18 cellular contexts compared by ENCODE assay signal in genomic region chr2:239121600-239122012, GRCh38.
DNase-seq lines count a peak whose midpoint lies in the region; ATAC-seq and TF ChIP-seq lines count a peak whose summit lies in the region.
"Had no signal": no experiment of that assay in that cellular context is flagged by ENCODE, and none has a peak within 500 bp of the region (broad histone marks: within the 10 kb centered on the region; RNA-seq: fewer than 3 reads in every experiment).

No MANE protein-coding gene starts in this region.

- H3K27me3 ChIP-seq in gastroesophageal sphincter, result no peaks in the 10 kb centered on the region
- H3K27me3 ChIP-seq in subcutaneous abdominal adipose tissue (ENCODE audit: control insufficient read depth in 5 of 5, insufficient read depth in 4 of 5, low read length in 5 of 5), result no peaks in the 10 kb centered on the region
- H3K27me3 ChIP-seq: colonic mucosa had no signal

- H3K4me3 ChIP-seq in gastroesophageal sphincter, result no peak overlapping the region
- H3K4me3 ChIP-seq in subcutaneous abdominal adipose tissue (ENCODE audit: low read depth in 1 of 5, low read length in 5 of 5), result no peak overlapping the region
- H3K4me3 ChIP-seq: colonic mucosa, PC-9 had no signal

- peaks cover 0 to 40% (median 0%) of the 10 kb centered on the region in 3 donors for H3K4me1 ChIP-seq in gastroesophageal sphincter
- peaks cover 0 to 25% (median 2%) of the 10 kb centered on the region in 5 donors for H3K4me1 ChIP-seq in subcutaneous abdominal adipose tissue (ENCODE audit: control insufficient read depth in 5 of 5, insufficient read depth in 5 of 5, low read length in 5 of 5)
- H3K4me1 ChIP-seq: colonic mucosa, parathyroid adenoma had no signal

- H3K27ac ChIP-seq in gastroesophageal sphincter (peak overlapping the region in 3 of 4 donors; percentile 28 to 73 (median 63)), subcutaneous abdominal adipose tissue (ENCODE audit: low read depth, low read length) (peak overlapping the region; percentile 30)
- H3K27ac ChIP-seq: colonic mucosa, parathyroid adenoma, PC-9 had no signal

- no peak for TF ChIP-seq POLR2A in gastroesophageal sphincter (IDR thresholded peaks at IDR 0.05)

- H3K9me3 ChIP-seq in gastroesophageal sphincter (no peaks in the 10 kb centered on the region), subcutaneous abdominal adipose tissue (ENCODE audit: control insufficient read depth in 5 of 5, low read length in 5 of 5) (no peaks in the 10 kb centered on the region)
- H3K9me3 ChIP-seq: colonic mucosa had no signal

- in situ Hi-C loops in SK-MEL-5 (cut with HindIII; ENCODE audit: low pct_unique_long_range_greater_than_20kb, low sequenced_read_pairs), result no loop called here

- H3K36me3 ChIP-seq in gastroesophageal sphincter (peaks cover 0 to 50% of the 10 kb centered on the region in 2 donors), subcutaneous abdominal adipose tissue (ENCODE audit: control insufficient read depth in 5 of 5, insufficient read depth in 5 of 5, low read length in 5 of 5) (peaks cover 0 to 40% (median 26%) of the 10 kb centered on the region in 5 donors)

- no CpG with 5 or more reads among the region's 16 CpGs for WGBS in gastroesophageal sphincter (ENCODE audit: low coverage in 1 of 2), 2 donors

- no peak for TF ChIP-seq CTCF in gastroesophageal sphincter (IDR thresholded peaks at IDR 0.05)

- H3K9ac ChIP-seq in subcutaneous abdominal adipose tissue (ENCODE audit: low read length in 5 of 5), result no peak overlapping the region
- H3K9ac ChIP-seq: parathyroid adenoma had no signal

- DNase-seq in SK-MEL-5 (ENCODE audit: low read depth, low spot score), result peak; percentile 34
- DNase-seq in middle frontal gyrus (ENCODE audit: extremely low spot score, low spot score), result peak; percentile 57
- no peak for DNase-seq in NCI-H2227 treated with DMSO at 0.1 percent for 48 hours (lab: John Stamatoyannopoulos, UW)
- DNase-seq in cerebellum (ENCODE audit: low spot score), result no peak
- no peak for DNase-seq in DMS153 treated with DMSO at 0.1 percent for 48 hours (lab: John Stamatoyannopoulos, UW; ENCODE audit: unreplicated experiment)
- DNase-seq in NCI-H774 (lab: John Stamatoyannopoulos, UW), result no peak
- DNase-seq: activated CD8-positive, alpha-beta memory T cell treated with anti-CD3 and anti-CD28 coated beads for 24 hours; colonic mucosa; H9; NCI-H1092; NCI-H2107; PC-9; stimulated activated naive CD8-positive, alpha-beta T cell treated with anti-CD3 and anti-CD28 coated beads, Interleukin-15, Interleukin-2, amounts not matched to agents 100 U/mL and 50 U/mL, for 24 hours; SW 1271 had no signal

- TF ChIP-seq EP300 in gastroesophageal sphincter (IDR thresholded peaks at IDR 0.05), result no peak

- peak; percentile 65 for ATAC-seq in gastroesophageal sphincter
- ATAC-seq: activated T-helper 17 cell treated with anti-CD3 and anti-CD28 coated beads, Interleukin-2, amount 50 U/mL, for 72 hours; stimulated activated naive CD8-positive, alpha-beta T cell treated with anti-CD3 and anti-CD28 coated beads, Interleukin-15, Interleukin-2, amounts not matched to agents 100 U/mL and 50 U/mL, for 24 hours had no signal

Comparison
In these comparisons a context has a peak if more than half of its experiments do, and no peak if none do; other contexts are left out.
1. DNase-seq: peak in SK-MEL-5 (single experiment) and middle frontal gyrus (single experiment); none in NCI-H2227 treated with DMSO at 0.1 percent for 48 hours (single experiment), cerebellum (single experiment), DMS153 treated with DMSO at 0.1 percent for 48 hours (single experiment) and NCI-H774 (single experiment).